ENCODE assay signal across 15 cellular contexts in the genomic region with DNA sequence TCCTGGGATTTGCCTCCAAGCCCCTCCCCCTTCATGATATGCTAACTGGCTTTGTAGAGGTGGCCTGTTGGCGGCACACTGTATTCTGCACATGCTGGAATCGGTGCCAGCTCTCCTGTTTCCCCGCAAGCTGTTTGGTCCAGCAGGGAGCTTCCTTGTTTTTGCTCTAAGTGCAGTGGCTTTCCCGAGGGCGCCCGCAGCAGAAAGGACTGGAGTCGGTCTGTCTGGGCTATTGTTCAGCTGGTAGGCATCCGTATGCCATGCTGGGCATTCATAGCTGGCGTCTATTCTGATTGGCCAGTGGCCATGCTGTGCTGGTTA.
DNase-seq lines count a peak whose midpoint lies in the region; ATAC-seq, FAIRE-seq and TF ChIP-seq lines count a peak whose summit lies in the region.
"Had no signal": no experiment of that assay in that cellular context is flagged by ENCODE, and none has a peak within 500 bp of the region (broad histone marks: within the 10 kb centered on the region; RNA-seq: fewer than 3 reads in every experiment).

No MANE protein-coding gene starts in this region.

- H3K27ac ChIP-seq in K562 (ENCODE audit: extremely low read depth, low read depth, low read length) (no peak overlapping the region), pancreas (peak overlapping the region in 2 of 4 donors; percentile 36 to 52)
- H3K27ac ChIP-seq: vagina had no signal

- H3K9me1 ChIP-seq in K562 (ENCODE audit: control insufficient read depth, insufficient read depth, low read length): no peaks in the 10 kb centered on the region

- BruUV-seq in K562 (replicated peaks; lab: Mats Ljungman, UMichigan): no TSS peak

- H3K27ac Mint-ChIP-seq in endothelial cell (ENCODE audit: unreplicated experiment): no peak overlapping the region
- no peak overlapping the region for H3K27ac Mint-ChIP-seq in chondrocyte (ENCODE audit: unreplicated experiment)
- H3K27ac Mint-ChIP-seq: activated naive CD8-positive, alpha-beta T cell treated with anti-CD3 and anti-CD28 coated beads, Interleukin-2, amount 50 U/mL, for 24 hours; T-helper 17 cell had no signal

- TF ChIP-seq POLR2A in K562 (conservative IDR thresholded peaks at IDR 0.05): no peak

- H2AFZ ChIP-seq in K562 (ENCODE audit: low read depth, low read length): peak overlapping the region; percentile 76; the same call in 1 of the 2 replicates

- H3K9me3 Mint-ChIP-seq in endothelial cell (ENCODE audit: unreplicated experiment) (no peaks in the 10 kb centered on the region), chondrocyte (ENCODE audit: low read depth) (no peaks in the 10 kb centered on the region)
- H3K9me3 Mint-ChIP-seq: activated naive CD8-positive, alpha-beta T cell treated with anti-CD3 and anti-CD28 coated beads, Interleukin-2, amount 50 U/mL, for 24 hours had no signal

- H3K36me3 Mint-ChIP-seq in endothelial cell (ENCODE audit: low read depth, unreplicated experiment): no peaks in the 10 kb centered on the region
- peaks cover 2% of the 10 kb centered on the region for H3K36me3 Mint-ChIP-seq in chondrocyte (ENCODE audit: low read depth)

- intact Hi-C loops in K562 (cut with micrococcal nuclease): no loop called here
- intact Hi-C loops in pancreas (cut with DNase I): no loop called here

- peaks cover 4% of the 10 kb centered on the region for H3K9me3 ChIP-seq in K562 (replicated peaks; ENCODE audit: control insufficient read depth, insufficient read depth, low read depth, low read length)
- H3K9me3 ChIP-seq in pancreas: no peaks in the 10 kb centered on the region
- H3K9me3 ChIP-seq: vagina had no signal

- H3K36me3 ChIP-seq in K562 (ENCODE audit: control insufficient read depth, insufficient read depth, low read length): no peaks in the 10 kb centered on the region
- no peaks in the 10 kb centered on the region for H3K36me3 ChIP-seq in pancreas
- H3K36me3 ChIP-seq: vagina had no signal

- WGBS in K562 (ENCODE audit: insufficient coverage, low coverage, missing lambda C conversion rate): 89% methylated on average over 9 of the region's 9 CpGs
- WGBS in pancreas, 2 donors: 22 to 34% methylated on average over 9 of the region's 9 CpGs

- H3K4me3 ChIP-seq in K562 (no peak overlapping the region), pancreas (no peak overlapping the region)
- H3K4me3 ChIP-seq: smooth muscle cell, vagina had no signal

- TF ChIP-seq EP300 in K562 (IDR thresholded peaks at IDR 0.05; ENCODE audit: low read length): no peak

- in situ Hi-C loops in K562 (cut with MboI): no loop called here

- H3K27me3 Mint-ChIP-seq in endothelial cell (ENCODE audit: unreplicated experiment): peaks cover 5% of the 10 kb centered on the region
- no peaks in the 10 kb centered on the region for H3K27me3 Mint-ChIP-seq in chondrocyte (ENCODE audit: low read depth)
- H3K27me3 Mint-ChIP-seq: activated naive CD8-positive, alpha-beta T cell treated with anti-CD3 and anti-CD28 coated beads, Interleukin-2, amount 50 U/mL, for 24 hours; T-helper 17 cell had no signal

- H3K4me1 Mint-ChIP-seq in endothelial cell (ENCODE audit: unreplicated experiment) (peaks cover 7% of the 10 kb centered on the region), chondrocyte (ENCODE audit: low read depth) (peaks cover 23% of the 10 kb centered on the region)
- H3K4me1 Mint-ChIP-seq: T-helper 17 cell had no signal

- no peaks in the 10 kb centered on the region for H4K20me1 ChIP-seq in K562 (replicated peaks; ENCODE audit: control insufficient read depth, insufficient read depth, low read length)

- no peak for TF ChIP-seq RAD21 in K562 (CRISPR knock-in tag; conservative IDR thresholded peaks at IDR 0.05 in 1 of 2, IDR thresholded peaks at IDR 0.05 in 1 of 2)

- TF ChIP-seq CTCF in K562 (IDR thresholded peaks at IDR 0.05 in 2 of 3, conservative IDR thresholded peaks at IDR 0.05 in 1 of 3; ENCODE audit: insufficient read depth in 2 of 3, low read depth in 1 of 3, low read length in 3 of 3) (no peak), pancreas (IDR thresholded peaks at IDR 0.05) (no peak), endothelial cell (IDR thresholded peaks at IDR 0.05; ENCODE audit: unreplicated experiment) (no peak), chondrocyte (IDR thresholded peaks at IDR 0.05) (no peak)

- H3K4me2 ChIP-seq in K562 (ENCODE audit: insufficient read depth, low read length): no peak overlapping the region
- H3K4me2 ChIP-seq: smooth muscle cell had no signal

- no peak overlapping the region for H3K9ac ChIP-seq in K562 (ENCODE audit: insufficient read depth in 1 of 2, low read depth in 2 of 2, low read length in 2 of 2)

- H3K4me1 ChIP-seq in K562 (replicated peaks in 1 of 2; ENCODE audit: control insufficient read depth in 2 of 2, insufficient read depth in 2 of 2, low read length in 2 of 2): peaks cover 16 to 21% of the 10 kb centered on the region in 2 experiments
- H3K4me1 ChIP-seq in pancreas: peaks cover 6 to 17% (median 10%) of the 10 kb centered on the region in 3 donors

- ATAC-seq in K562 (peak; percentile 19; the same call in 1 of the 3 replicates), pancreas (peak; percentile 58 to 84 (median 69)), HG03378 (IDR thresholded peaks at IDR 0.05; ENCODE audit: unreplicated experiment) (no peak)
- ATAC-seq: activated naive CD8-positive, alpha-beta T cell treated with anti-CD3 and anti-CD28 coated beads, Interleukin-2, amount 50 U/mL, for 24 hours; T-helper 17 cell had no signal

- DNase-seq in DMS79 treated with DMSO at 0.1 percent for 48 hours (lab: John Stamatoyannopoulos, UW) (peak; percentile 48), NCI-H2107 (lab: John Stamatoyannopoulos, UW) (peak; percentile 84), K562 (ENCODE audit: extremely low read depth in 1 of 4, low spot score in 3 of 4) (no peak), pancreas (peak; percentile 60 to 89 (median 76)), AG20443 (ENCODE audit: low spot score) (no peak), endothelial cell (ENCODE audit: low spot score) (no peak), chondrocyte (ENCODE audit: low spot score) (no peak)
- DNase-seq: activated naive CD8-positive, alpha-beta T cell treated with anti-CD3 and anti-CD28 coated beads, Interleukin-2, amount 50 U/mL, for 24 hours; DND-41; hippocampal formation; NCI-H146; T-helper 17 cell had no signal

- no peaks in the 10 kb centered on the region for H3K79me2 ChIP-seq in K562 (ENCODE audit: control insufficient read depth, insufficient read depth, low read length)

- POLR2A ChIA-PET in K562 (lab: Yijun Ruan, JAX): interaction anchor here (0.7 kb wide), 1 partner anchor 22 kb away, joined by 3 read pairs; no protein-coding TSS in a partner anchor

- FAIRE-seq in K562 (lab: Jason Lieb, UNC) (no peak), pancreas (lab: Jason Lieb, UNC) (no peak)

- H3K27me3 ChIP-seq in K562 (ENCODE audit: control insufficient read depth in 2 of 2, insufficient read depth in 2 of 2, low read length in 2 of 2): no peaks in the 10 kb centered on the region
- no peaks in the 10 kb centered on the region for H3K27me3 ChIP-seq in pancreas
- H3K27me3 ChIP-seq: vagina had no signal

- CTCF ChIA-PET in K562 (lab: Yijun Ruan, JAX; ENCODE audit: low intra/inter-chr PET ratio): no interaction called here

- H3K4me3 Mint-ChIP-seq in endothelial cell (ENCODE audit: unreplicated experiment) (no peak overlapping the region), chondrocyte (ENCODE audit: unreplicated experiment) (no peak overlapping the region)
- H3K4me3 Mint-ChIP-seq: activated naive CD8-positive, alpha-beta T cell treated with anti-CD3 and anti-CD28 coated beads, Interleukin-2, amount 50 U/mL, for 24 hours; T-helper 17 cell had no signal

TF ChIP-seq in K562, 482 proteins besides CTCF, POLR2A, EP300 and RAD21:
- TF ChIP-seq, protein P1, sequence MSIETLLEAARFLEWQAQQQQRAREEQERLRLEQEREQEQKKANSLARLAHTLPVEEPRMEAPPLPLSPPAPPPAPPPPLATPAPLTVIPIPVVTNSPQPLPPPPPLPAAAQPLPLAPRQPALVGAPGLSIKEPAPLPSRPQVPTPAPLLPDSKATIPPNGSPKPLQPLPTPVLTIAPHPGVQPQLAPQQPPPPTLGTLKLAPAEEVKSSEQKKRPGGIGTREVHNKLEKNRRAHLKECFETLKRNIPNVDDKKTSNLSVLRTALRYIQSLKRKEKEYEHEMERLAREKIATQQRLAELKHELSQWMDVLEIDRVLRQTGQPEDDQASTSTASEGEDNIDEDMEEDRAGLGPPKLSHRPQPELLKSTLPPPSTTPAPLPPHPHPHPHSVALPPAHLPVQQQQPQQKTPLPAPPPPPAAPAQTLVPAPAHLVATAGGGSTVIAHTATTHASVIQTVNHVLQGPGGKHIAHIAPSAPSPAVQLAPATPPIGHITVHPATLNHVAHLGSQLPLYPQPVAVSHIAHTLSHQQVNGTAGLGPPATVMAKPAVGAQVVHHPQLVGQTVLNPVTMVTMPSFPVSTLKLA (conservative IDR thresholded peaks at IDR 0.05): no peak
- TF ChIP-seq, protein P2, sequence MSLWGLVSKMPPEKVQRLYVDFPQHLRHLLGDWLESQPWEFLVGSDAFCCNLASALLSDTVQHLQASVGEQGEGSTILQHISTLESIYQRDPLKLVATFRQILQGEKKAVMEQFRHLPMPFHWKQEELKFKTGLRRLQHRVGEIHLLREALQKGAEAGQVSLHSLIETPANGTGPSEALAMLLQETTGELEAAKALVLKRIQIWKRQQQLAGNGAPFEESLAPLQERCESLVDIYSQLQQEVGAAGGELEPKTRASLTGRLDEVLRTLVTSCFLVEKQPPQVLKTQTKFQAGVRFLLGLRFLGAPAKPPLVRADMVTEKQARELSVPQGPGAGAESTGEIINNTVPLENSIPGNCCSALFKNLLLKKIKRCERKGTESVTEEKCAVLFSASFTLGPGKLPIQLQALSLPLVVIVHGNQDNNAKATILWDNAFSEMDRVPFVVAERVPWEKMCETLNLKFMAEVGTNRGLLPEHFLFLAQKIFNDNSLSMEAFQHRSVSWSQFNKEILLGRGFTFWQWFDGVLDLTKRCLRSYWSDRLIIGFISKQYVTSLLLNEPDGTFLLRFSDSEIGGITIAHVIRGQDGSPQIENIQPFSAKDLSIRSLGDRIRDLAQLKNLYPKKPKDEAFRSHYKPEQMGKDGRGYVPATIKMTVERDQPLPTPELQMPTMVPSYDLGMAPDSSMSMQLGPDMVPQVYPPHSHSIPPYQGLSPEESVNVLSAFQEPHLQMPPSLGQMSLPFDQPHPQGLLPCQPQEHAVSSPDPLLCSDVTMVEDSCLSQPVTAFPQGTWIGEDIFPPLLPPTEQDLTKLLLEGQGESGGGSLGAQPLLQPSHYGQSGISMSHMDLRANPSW (CRISPR knock-in tag; IDR thresholded peaks at IDR 0.05): no peak
- TF ChIP-seq RBM25 (IDR thresholded peaks at IDR 0.05; ENCODE audit: low read depth, low read length, severe bottlenecking): no peak
- no peak for TF ChIP-seq ZNF76 (CRISPR knock-in tag; IDR thresholded peaks at IDR 0.05; ENCODE audit: borderline replicate concordance)
- TF ChIP-seq HOXB6 (CRISPR knock-in tag; IDR thresholded peaks at IDR 0.05; ENCODE audit: borderline replicate concordance): no peak

Comparison
In these comparisons a context has a peak if more than half of its experiments do, and no peak if none do; other contexts are left out.
1. DNase-seq: peak in DMS79 treated with DMSO at 0.1 percent for 48 hours (single experiment), NCI-H2107 (single experiment) and pancreas (6 of 6); none in K562 (0 of 4), AG20443 (single experiment), endothelial cell (single experiment) and chondrocyte (single experiment).